ENCODE assay signal across 18 cellular contexts in the genomic region with DNA sequence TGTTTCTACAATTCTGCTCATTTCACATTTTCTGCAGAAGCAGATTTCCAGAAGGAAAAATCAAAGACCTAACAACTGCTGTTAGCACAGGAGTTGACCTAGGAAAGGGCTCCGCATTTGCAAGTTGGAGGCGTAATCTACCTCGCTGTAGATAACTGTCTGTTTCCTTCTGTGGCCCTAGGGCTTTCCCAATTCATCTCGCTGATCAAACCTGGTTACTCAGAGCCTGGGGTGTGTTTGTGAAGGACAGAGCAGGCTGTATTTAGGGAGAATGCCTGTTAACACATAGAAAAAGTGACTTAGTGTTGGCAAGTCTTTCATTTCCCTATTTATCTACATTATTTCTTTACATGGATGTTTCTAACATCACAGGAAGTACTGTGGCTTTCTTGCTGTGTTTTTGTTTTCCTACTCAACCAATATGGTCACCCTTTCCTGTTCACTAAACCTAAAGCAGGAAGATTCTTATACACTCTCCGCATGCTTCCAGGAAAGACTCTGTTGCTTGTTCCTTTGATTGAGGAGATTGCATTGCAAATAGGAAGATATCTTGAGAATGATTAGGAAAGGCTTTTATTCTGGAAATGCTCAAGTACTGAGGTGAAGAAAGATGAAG. TPM values are rescaled to one million over a fixed set of nuclear protein-coding genes. Genes with fewer than 3 reads are reported as not detected.
A peak's percentile ranks its signal among the peaks of the same experiment; 100 is the strongest.
DNase-seq lines count a peak whose midpoint lies in the region; ATAC-seq and TF ChIP-seq lines count a peak whose summit lies in the region.
"Had no signal": no experiment of that assay in that cellular context is flagged by ENCODE, and none has a peak within 500 bp of the region (broad histone marks: within the 10 kb centered on the region; RNA-seq: fewer than 3 reads in every experiment).

No MANE protein-coding gene starts in this region.

- TF ChIP-seq CTCF in WTC11 (IDR thresholded peaks at IDR 0.05): no peak

- DNase-seq in NOMO-1 treated with DMSO at 0.1 percent for 48 hours (lab: John Stamatoyannopoulos, UW; ENCODE audit: unreplicated experiment) (peak; percentile 39), NOMO-1 treated with dmso at 0.1 percent for 144 hours (lab: John Stamatoyannopoulos, UW; ENCODE audit: unreplicated experiment) (no peak), WTC11 (ENCODE audit: low spot score) (no peak), AG08395 (ENCODE audit: low spot score) (no peak), SJCRH30 (no peak)
- DNase-seq in naive thymus-derived CD8-positive, alpha-beta T cell: peak in 3 of 10 donors; percentile 21 to 41 (median 27)
- DNase-seq: activated CD4-positive, CD25-positive, alpha-beta regulatory T cell treated with anti-CD3 and anti-CD28 coated beads, Interleukin-2, amount 50 U/mL, for 72 hours; activated effector memory CD4-positive, alpha-beta T cell treated with Interleukin-2 at 50 U/mL for 16 hours; NCI-H1048 had no signal

- H3K4me1 Mint-ChIP-seq in WTC11: peaks cover 21% of the 10 kb centered on the region
- H3K4me1 Mint-ChIP-seq in naive thymus-derived CD8-positive, alpha-beta T cell: peaks cover 25 to 41% (median 34%) of the 10 kb centered on the region in 4 donors

- H3K4me3 ChIP-seq in HUES48 (ENCODE audit: low read depth, low read length) (no peak overlapping the region), SJCRH30 (no peak overlapping the region)
- H3K4me3 ChIP-seq: coronary artery, lung, suprapubic skin had no signal

- POLR2A ChIA-PET in WTC11 (lab: Charles Lee): no interaction called here
- POLR2A ChIA-PET in naive thymus-derived CD8-positive, alpha-beta T cell (lab: Charles Lee): no interaction called here

- H3K9ac ChIP-seq in HUES48 (ENCODE audit: low read depth, low read length): no peak overlapping the region

- CTCF ChIA-PET in WTC11 (lab: Charles Lee): interaction anchor here (1.0 kb wide), 1 partner anchor 21 kb away, joined by 4 read pairs; no protein-coding TSS in a partner anchor

- ATAC-seq in WTC11 (peak; percentile 51), HG03565 (IDR thresholded peaks at IDR 0.05; ENCODE audit: unreplicated experiment) (no peak)
- ATAC-seq in naive thymus-derived CD8-positive, alpha-beta T cell: peak; percentile 33 to 71

- H3K27me3 ChIP-seq in HUES48 (ENCODE audit: control insufficient read depth, insufficient read depth, low read length): no peaks in the 10 kb centered on the region
- no peaks in the 10 kb centered on the region for H3K27me3 ChIP-seq in SJCRH30
- H3K27me3 ChIP-seq: neutrophil, suprapubic skin had no signal

- H3K4me1 ChIP-seq in HUES48 (ENCODE audit: control insufficient read depth, insufficient read depth, low read length) (peaks cover 10% of the 10 kb centered on the region), SJCRH30 (no peaks in the 10 kb centered on the region)
- H3K4me1 ChIP-seq: suprapubic skin had no signal

- no peaks in the 10 kb centered on the region for H3K9me3 ChIP-seq in HUES48 (ENCODE audit: control insufficient read depth, insufficient read depth, low read length)
- H3K9me3 ChIP-seq in SJCRH30 (replicated peaks): no peaks in the 10 kb centered on the region
- H3K9me3 ChIP-seq: neutrophil, suprapubic skin had no signal

- no peaks in the 10 kb centered on the region; the same call in none of the 2 replicates for H3K36me3 Mint-ChIP-seq in WTC11
- peaks cover 0 to 13% (median 0%) of the 10 kb centered on the region in 3 donors for H3K36me3 Mint-ChIP-seq in naive thymus-derived CD8-positive, alpha-beta T cell

- H3K9me3 Mint-ChIP-seq in WTC11: peaks cover 16% of the 10 kb centered on the region
- H3K9me3 Mint-ChIP-seq in naive thymus-derived CD8-positive, alpha-beta T cell: peaks cover 0 to 8% (median 2%) of the 10 kb centered on the region in 9 donors

- no peaks in the 10 kb centered on the region for H3K36me3 ChIP-seq in HUES48 (ENCODE audit: control insufficient read depth, insufficient read depth, low read length)
- H3K36me3 ChIP-seq in SJCRH30: no peaks in the 10 kb centered on the region
- H3K36me3 ChIP-seq: neutrophil, suprapubic skin had no signal

- H3K27ac ChIP-seq in HUES48 (ENCODE audit: low read depth, low read length) (peak overlapping the region; percentile 45), SJCRH30 (no peak overlapping the region)
- H3K27ac ChIP-seq: 22Rv1, C4-2B, coronary artery, epithelial cell of prostate, neutrophil, suprapubic skin had no signal

- H3K27me3 Mint-ChIP-seq in WTC11 (ENCODE audit: low read depth): no peaks in the 10 kb centered on the region
- peaks cover 0 to 2% (median 0%) of the 10 kb centered on the region in 5 donors for H3K27me3 Mint-ChIP-seq in naive thymus-derived CD8-positive, alpha-beta T cell

- peak overlapping the region; percentile 93 for H3K27ac Mint-ChIP-seq in WTC11
- H3K27ac Mint-ChIP-seq in naive thymus-derived CD8-positive, alpha-beta T cell: peak overlapping the region; percentile 56 to 95 (median 82)

- no peak overlapping the region for H3K4me3 Mint-ChIP-seq in WTC11
- H3K4me3 Mint-ChIP-seq in naive thymus-derived CD8-positive, alpha-beta T cell: peak overlapping the region; percentile 2 to 79 (median 54)

TF ChIP-seq in WTC11, 78 proteins besides CTCF, POLR2A, EP300 and RAD21 (continues in another document):
- TF ChIP-seq, protein P1, sequence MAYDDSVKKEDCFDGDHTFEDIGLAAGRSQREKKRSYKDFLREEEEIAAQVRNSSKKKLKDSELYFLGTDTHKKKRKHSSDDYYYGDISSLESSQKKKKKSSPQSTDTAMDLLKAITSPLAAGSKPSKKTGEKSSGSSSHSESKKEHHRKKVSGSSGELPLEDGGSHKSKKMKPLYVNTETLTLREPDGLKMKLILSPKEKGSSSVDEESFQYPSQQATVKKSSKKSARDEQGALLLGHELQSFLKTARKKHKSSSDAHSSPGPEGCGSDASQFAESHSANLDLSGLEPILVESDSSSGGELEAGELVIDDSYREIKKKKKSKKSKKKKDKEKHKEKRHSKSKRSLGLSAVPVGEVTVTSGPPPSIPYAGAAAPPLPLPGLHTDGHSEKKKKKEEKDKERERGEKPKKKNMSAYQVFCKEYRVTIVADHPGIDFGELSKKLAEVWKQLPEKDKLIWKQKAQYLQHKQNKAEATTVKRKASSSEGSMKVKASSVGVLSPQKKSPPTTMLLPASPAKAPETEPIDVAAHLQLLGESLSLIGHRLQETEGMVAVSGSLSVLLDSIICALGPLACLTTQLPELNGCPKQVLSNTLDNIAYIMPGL (CRISPR knock-in tag; IDR thresholded peaks at IDR 0.05): no peak
- TF ChIP-seq ZNF232 (CRISPR knock-in tag; IDR thresholded peaks at IDR 0.05) (no peak), ZNF219 (CRISPR knock-in tag; IDR thresholded peaks at IDR 0.05; ENCODE audit: borderline replicate concordance) (no peak), TP53 (CRISPR knock-in tag; IDR thresholded peaks at IDR 0.05) (no peak), NFYB (CRISPR knock-in tag; conservative IDR thresholded peaks at IDR 0.05; ENCODE audit: low read depth) (no peak), CBFB (CRISPR knock-in tag; IDR thresholded peaks at IDR 0.05; ENCODE audit: low read depth) (no peak)
- TF ChIP-seq, protein P2, sequence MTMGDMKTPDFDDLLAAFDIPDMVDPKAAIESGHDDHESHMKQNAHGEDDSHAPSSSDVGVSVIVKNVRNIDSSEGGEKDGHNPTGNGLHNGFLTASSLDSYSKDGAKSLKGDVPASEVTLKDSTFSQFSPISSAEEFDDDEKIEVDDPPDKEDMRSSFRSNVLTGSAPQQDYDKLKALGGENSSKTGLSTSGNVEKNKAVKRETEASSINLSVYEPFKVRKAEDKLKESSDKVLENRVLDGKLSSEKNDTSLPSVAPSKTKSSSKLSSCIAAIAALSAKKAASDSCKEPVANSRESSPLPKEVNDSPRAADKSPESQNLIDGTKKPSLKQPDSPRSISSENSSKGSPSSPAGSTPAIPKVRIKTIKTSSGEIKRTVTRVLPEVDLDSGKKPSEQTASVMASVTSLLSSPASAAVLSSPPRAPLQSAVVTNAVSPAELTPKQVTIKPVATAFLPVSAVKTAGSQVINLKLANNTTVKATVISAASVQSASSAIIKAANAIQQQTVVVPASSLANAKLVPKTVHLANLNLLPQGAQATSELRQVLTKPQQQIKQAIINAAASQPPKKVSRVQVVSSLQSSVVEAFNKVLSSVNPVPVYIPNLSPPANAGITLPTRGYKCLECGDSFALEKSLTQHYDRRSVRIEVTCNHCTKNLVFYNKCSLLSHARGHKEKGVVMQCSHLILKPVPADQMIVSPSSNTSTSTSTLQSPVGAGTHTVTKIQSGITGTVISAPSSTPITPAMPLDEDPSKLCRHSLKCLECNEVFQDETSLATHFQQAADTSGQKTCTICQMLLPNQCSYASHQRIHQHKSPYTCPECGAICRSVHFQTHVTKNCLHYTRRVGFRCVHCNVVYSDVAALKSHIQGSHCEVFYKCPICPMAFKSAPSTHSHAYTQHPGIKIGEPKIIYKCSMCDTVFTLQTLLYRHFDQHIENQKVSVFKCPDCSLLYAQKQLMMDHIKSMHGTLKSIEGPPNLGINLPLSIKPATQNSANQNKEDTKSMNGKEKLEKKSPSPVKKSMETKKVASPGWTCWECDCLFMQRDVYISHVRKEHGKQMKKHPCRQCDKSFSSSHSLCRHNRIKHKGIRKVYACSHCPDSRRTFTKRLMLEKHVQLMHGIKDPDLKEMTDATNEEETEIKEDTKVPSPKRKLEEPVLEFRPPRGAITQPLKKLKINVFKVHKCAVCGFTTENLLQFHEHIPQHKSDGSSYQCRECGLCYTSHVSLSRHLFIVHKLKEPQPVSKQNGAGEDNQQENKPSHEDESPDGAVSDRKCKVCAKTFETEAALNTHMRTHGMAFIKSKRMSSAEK (CRISPR knock-in tag; IDR thresholded peaks at IDR 0.05; ENCODE audit: borderline replicate concordance): no peak
- TF ChIP-seq, protein P3, sequence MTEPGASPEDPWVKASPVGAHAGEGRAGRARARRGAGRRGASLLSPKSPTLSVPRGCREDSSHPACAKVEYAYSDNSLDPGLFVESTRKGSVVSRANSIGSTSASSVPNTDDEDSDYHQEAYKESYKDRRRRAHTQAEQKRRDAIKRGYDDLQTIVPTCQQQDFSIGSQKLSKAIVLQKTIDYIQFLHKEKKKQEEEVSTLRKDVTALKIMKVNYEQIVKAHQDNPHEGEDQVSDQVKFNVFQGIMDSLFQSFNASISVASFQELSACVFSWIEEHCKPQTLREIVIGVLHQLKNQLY (CRISPR knock-in tag; IDR thresholded peaks at IDR 0.05): no peak

RNA-seq across cellular contexts. Expression of a gene that starts 40.5 kb away (rescaled TPM):
- 6.5 to 9.3 TPM (median 6.8 TPM) in 3 replicates for total RNA-seq in WTC11 (2021)
- 10 to 100 TPM; 17.4 to 21.7 TPM for total RNA-seq in naive thymus-derived CD8-positive, alpha-beta T cell
- polyA plus RNA-seq in naive thymus-derived CD8-positive, alpha-beta T cell: 10 to 100 TPM; 38.2 to 41.5 (median 39.4) TPM
- total RNA-seq in SJCRH30 (2014; rRNA removed; shearing (Covaris generic)): 1.5 and 1.9 TPM in 2 replicates
